Comparison of ENCODE assay signal across 8 cellular contexts in genomic region chr10:122054046-122055025, GRCh38.
A peak's percentile ranks its signal among the peaks of the same experiment; 100 is the strongest.
DNase-seq lines count a peak whose midpoint lies in the region; ATAC-seq, FAIRE-seq and TF ChIP-seq lines count a peak whose summit lies in the region.

No MANE protein-coding gene starts in this region.

- H3K9ac ChIP-seq in K562 (ENCODE audit: insufficient read depth in 1 of 2, low read depth in 2 of 2, low read length in 2 of 2) (no peak overlapping the region), HepG2 (ENCODE audit: insufficient read depth, low read depth, low read length) (no peak overlapping the region)

- H3K27me3 ChIP-seq in AG04450 (ENCODE audit: control insufficient read depth, insufficient read depth, low read length) (no peaks in the 10 kb centered on the region), K562 (ENCODE audit: control insufficient read depth in 2 of 2, insufficient read depth in 2 of 2, low read length in 2 of 2) (peaks cover 2 to 17% of the 10 kb centered on the region in 2 experiments; a peak in 3 of 5 replicates), HepG2 (ENCODE audit: control insufficient read depth in 1 of 2, insufficient read depth in 2 of 2, low read length in 2 of 2) (no peaks in the 10 kb centered on the region)

- TF ChIP-seq CTCF in AG04450 (IDR thresholded peaks at IDR 0.05; ENCODE audit: low read depth, low read length) (peak; percentile 63), K562 (IDR thresholded peaks at IDR 0.05 in 2 of 3, conservative IDR thresholded peaks at IDR 0.05 in 1 of 3; ENCODE audit: insufficient read depth in 2 of 3, low read depth in 1 of 3, low read length in 3 of 3) (peak; percentile 63 to 74 (median 69)), HepG2 (CRISPR knock-in tag; IDR thresholded peaks at IDR 0.05) (peak; percentile 82)

- no peak overlapping the region for H3K27ac ChIP-seq in AG04450 (ENCODE audit: low read depth, low read length)
- H3K27ac ChIP-seq in K562 (ENCODE audit: extremely low read depth, low read depth, low read length): no peak overlapping the region
- peak overlapping the region; percentile 65 for H3K27ac ChIP-seq in HepG2 (ENCODE audit: extremely low read length, insufficient read depth, low read length)

- H3K4me3 ChIP-seq in AG04450 (ENCODE audit: low read depth, low read length) (no peak overlapping the region), K562 (no peak overlapping the region), HepG2 (replicated peaks in 1 of 3; ENCODE audit: insufficient read depth in 1 of 3, low read depth in 2 of 3, low read length in 3 of 3) (peak overlapping the region in 2 of 3 experiments; percentile 29 to 34; a peak in 3 of 6 replicates)

- no peak for DNase-seq in AG04450 (ENCODE audit: low read depth, low spot score)
- peak; percentile 32 for DNase-seq in HT1080 (ENCODE audit: low read depth)
- DNase-seq in K562 (ENCODE audit: extremely low read depth in 1 of 4, low spot score in 3 of 4): peak; percentile 40 to 58 (median 56)
- peak; percentile 84 for DNase-seq in HepG2 (ENCODE audit: low spot score)
- no peak for DNase-seq in NCI-H1417 (lab: John Stamatoyannopoulos, UW)
- DNase-seq in NCI-H2107 (lab: John Stamatoyannopoulos, UW): no peak
- DNase-seq in H4 (ENCODE audit: low spot score): no peak

- no peaks in the 10 kb centered on the region; a peak in 1 of 5 replicates for H3K4me1 ChIP-seq in K562 (replicated peaks in 1 of 2; ENCODE audit: control insufficient read depth in 2 of 2, insufficient read depth in 2 of 2, low read length in 2 of 2)
- peaks cover 62% of the 10 kb centered on the region for H3K4me1 ChIP-seq in HepG2 (ENCODE audit: insufficient read depth, low read length)

- H2AFZ ChIP-seq in K562 (ENCODE audit: low read depth, low read length) (no peak overlapping the region), HepG2 (ENCODE audit: low read length) (no peak overlapping the region)

- H3K4me2 ChIP-seq in K562 (ENCODE audit: insufficient read depth, low read length): no peak overlapping the region
- H3K4me2 ChIP-seq in HepG2 (ENCODE audit: low read depth, low read length): peak overlapping the region; percentile 68

- no peaks in the 10 kb centered on the region for H4K20me1 ChIP-seq in K562 (replicated peaks; ENCODE audit: control insufficient read depth, insufficient read depth, low read length)
- no peaks in the 10 kb centered on the region for H4K20me1 ChIP-seq in HepG2 (ENCODE audit: insufficient read depth, low read length)

- in situ Hi-C loops in K562 (cut with MboI) (no loop called here), HepG2 (cut with HindIII; ENCODE audit: extremely low pct_ligation_motif_present, low pct_unique_long_range_greater_than_20kb) (loop anchor here (5.0 kb wide), 1 partner anchor 58 kb away; no protein-coding TSS in a partner anchor)

- TF ChIP-seq RAD21 in K562 (CRISPR knock-in tag; conservative IDR thresholded peaks at IDR 0.05 in 1 of 2, IDR thresholded peaks at IDR 0.05 in 1 of 2): peak; percentile 24 to 72; a peak in 3 of 4 replicates
- peak; percentile 72 for TF ChIP-seq RAD21 in HepG2 (CRISPR knock-in tag; IDR thresholded peaks at IDR 0.05)

- CTCF ChIA-PET in AG04450 (lab: Charles Lee): interaction anchor here (0.7 to 1.6 kb wide), 10 partner anchors 9 to 381 kb away, joined by 3 to 14 read pairs (median 5); no protein-coding TSS in a partner anchor
- CTCF ChIA-PET in K562 (lab: Yijun Ruan, JAX; ENCODE audit: low intra/inter-chr PET ratio): interaction anchor here (0.6 to 0.8 kb wide), 2 partner anchors 58 to 381 kb away, joined by 3 to 4 read pairs; no protein-coding TSS in a partner anchor
- CTCF ChIA-PET in HepG2 (lab: Yijun Ruan, JAX; ENCODE audit: low intra/inter-chr PET ratio, low total read pairs): interaction anchor here (1.3 to 2.1 kb wide), 2 partner anchors 58 to 89 kb away, joined by 3 to 17 read pairs; no protein-coding TSS in a partner anchor

- ATAC-seq in K562 (peak; percentile 90), HepG2 (peak; percentile 76), GM19467 (IDR thresholded peaks at IDR 0.05; ENCODE audit: unreplicated experiment) (no peak)

- TF ChIP-seq EP300 in K562 (IDR thresholded peaks at IDR 0.05; ENCODE audit: low read length) (no peak), HepG2 (IDR thresholded peaks at IDR 0.05; ENCODE audit: low read depth in 2 of 2, low read length in 2 of 2) (peak in 1 of 2 experiments; percentile 66; a peak in 2 of 4 replicates), HepG2 (CRISPR knock-in tag; IDR thresholded peaks at IDR 0.05; ENCODE audit: borderline replicate concordance) (no peak; the same call in 1 of the 2 replicates)

- POLR2A ChIA-PET in AG04450 (lab: Yijun Ruan, JAX) (no interaction called here), K562 (lab: Yijun Ruan, JAX) (interaction anchor here (0.7 kb wide), 2 partner anchors 9 to 199 kb away, joined by 3 read pairs; no protein-coding TSS in a partner anchor), HepG2 (lab: Yijun Ruan, JAX) (interaction anchor here (0.6 to 3.4 kb wide), 7 partner anchors 7 to 127 kb away, joined by 3 to 38 read pairs (median 6); partner anchors contain the start of gene ATE1)

- FAIRE-seq in K562 (lab: Jason Lieb, UNC) (peak; percentile 84), HepG2 (lab: Jason Lieb, UNC) (peak; percentile 86)

- H3K79me2 ChIP-seq in K562 (ENCODE audit: control insufficient read depth, insufficient read depth, low read length) (no peaks in the 10 kb centered on the region), HepG2 (ENCODE audit: insufficient read depth, low read length) (no peaks in the 10 kb centered on the region)

- no peaks in the 10 kb centered on the region for H3K36me3 ChIP-seq in K562 (ENCODE audit: control insufficient read depth, insufficient read depth, low read length)
- H3K36me3 ChIP-seq in HepG2 (replicated peaks in 1 of 2; ENCODE audit: control insufficient read depth in 1 of 2, insufficient read depth in 2 of 2, low read length in 2 of 2): peaks cover 2 to 14% of the 10 kb centered on the region in 2 experiments; a peak in 3 of 5 replicates

- TF ChIP-seq POLR2A in K562 (conservative IDR thresholded peaks at IDR 0.05) (no peak), HepG2 (IDR thresholded peaks at IDR 0.05; ENCODE audit: insufficient read depth in 1 of 2, low read depth in 2 of 2, low read length in 2 of 2) (no peak)

- H3K9me3 ChIP-seq in AG04450 (ENCODE audit: control insufficient read depth, insufficient read depth, low read length) (no peaks in the 10 kb centered on the region), K562 (replicated peaks; ENCODE audit: control insufficient read depth, insufficient read depth, low read depth, low read length) (no peaks in the 10 kb centered on the region), HepG2 (ENCODE audit: low read length) (no peaks in the 10 kb centered on the region)

- BruUV-seq in K562 (replicated peaks; lab: Mats Ljungman, UMichigan) (no TSS peak), HepG2 (replicated peaks; lab: Mats Ljungman, UMichigan) (no TSS peak)

- no peaks in the 10 kb centered on the region for H3K9me1 ChIP-seq in K562 (ENCODE audit: control insufficient read depth, insufficient read depth, low read length)

- WGBS in K562 (ENCODE audit: insufficient coverage, low coverage, missing lambda C conversion rate): 6% methylated on average over 14 of the region's 15 CpGs
- WGBS in HepG2 (ENCODE audit: low lambda C conversion rate): 15% methylated on average over 13 of the region's 15 CpGs

- intact Hi-C loops in K562 (cut with micrococcal nuclease) (loop anchor here (1.0 to 10.0 kb wide), 2 partner anchors 35 to 60 kb away; no protein-coding TSS in a partner anchor), HepG2 (cut with micrococcal nuclease; ENCODE audit: unreplicated experiment) (loop anchor here (1.0 to 5.0 kb wide), 3 partner anchors 58 to 129 kb away; partner anchors contain the start of gene ATE1)

TF ChIP-seq in K562, 482 proteins besides CTCF, POLR2A, EP300 and RAD21 (continues in another document):
- TF ChIP-seq, protein P1, sequence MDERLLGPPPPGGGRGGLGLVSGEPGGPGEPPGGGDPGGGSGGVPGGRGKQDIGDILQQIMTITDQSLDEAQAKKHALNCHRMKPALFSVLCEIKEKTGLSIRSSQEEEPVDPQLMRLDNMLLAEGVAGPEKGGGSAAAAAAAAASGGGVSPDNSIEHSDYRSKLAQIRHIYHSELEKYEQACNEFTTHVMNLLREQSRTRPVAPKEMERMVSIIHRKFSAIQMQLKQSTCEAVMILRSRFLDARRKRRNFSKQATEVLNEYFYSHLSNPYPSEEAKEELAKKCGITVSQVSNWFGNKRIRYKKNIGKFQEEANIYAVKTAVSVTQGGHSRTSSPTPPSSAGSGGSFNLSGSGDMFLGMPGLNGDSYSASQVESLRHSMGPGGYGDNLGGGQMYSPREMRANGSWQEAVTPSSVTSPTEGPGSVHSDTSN (CRISPR knock-in tag; IDR thresholded peaks at IDR 0.05; ENCODE audit: low read depth): no peak
- TF ChIP-seq, protein P1 (tag; conservative IDR thresholded peaks at IDR 0.05; ENCODE audit: low read depth): no peak

TF ChIP-seq in HepG2, 621 proteins besides CTCF, POLR2A, EP300 and RAD21 (continues in another document):
- TF ChIP-seq THRA (CRISPR knock-in tag; IDR thresholded peaks at IDR 0.05; ENCODE audit: borderline replicate concordance): peak; percentile 14; the same call in 1 of the 2 replicates
- TF ChIP-seq REPIN1 (CRISPR knock-in tag; IDR thresholded peaks at IDR 0.05; ENCODE audit: borderline replicate concordance, low read depth): 0 out of 2 replicates have a peak, but pooled peaks have one; percentile 51

Comparison
In these comparisons a context has a peak if more than half of its experiments do, and no peak if none do; other contexts are left out.
1. DNase-seq: peak in HT1080 (single experiment), K562 (4 of 4) and HepG2 (single experiment); none in AG04450 (single experiment), NCI-H1417 (0 of 3), NCI-H2107 (single experiment) and H4 (single experiment).
2. H3K4me3 ChIP-seq: peak in HepG2 (2 of 3); none in AG04450 (single experiment) and K562 (single experiment).
3. Peak in every context shown above with its lines, with median percentiles within 50 percentile points of each other: CTCF ChIP-seq.